9 cellular contexts compared by ENCODE assay signal in genomic region chr12:14373202-14373601, GRCh38. TPM values are rescaled to one million over a fixed set of nuclear protein-coding genes. Genes with fewer than 3 reads are reported as not detected.
A peak's percentile ranks its signal among the peaks of the same experiment; 100 is the strongest.
DNase-seq lines count a peak whose midpoint lies in the region; ATAC-seq and TF ChIP-seq lines count a peak whose summit lies in the region.
"Had no signal": no experiment of that assay in that cellular context is flagged by ENCODE, and none has a peak within 500 bp of the region (broad histone marks: within the 10 kb centered on the region; RNA-seq: fewer than 3 reads in every experiment).

No MANE protein-coding gene starts in this region.

- POLR2A ChIA-PET in CD4-positive, alpha-beta T cell (lab: Charles Lee) = interaction anchor here (0.9 to 5.5 kb wide), 3 partner anchors 13 to 43 kb away, joined by 3 to 43 read pairs (median 10); no protein-coding TSS in a partner anchor

- no peaks in the 10 kb centered on the region for H3K36me3 ChIP-seq in HAP-1 (replicated peaks)
- H3K36me3 ChIP-seq: lower lobe of right lung had no signal

- DNase-seq in CD4-positive, alpha-beta T cell = no peak
- peak; percentile 69 for DNase-seq in M059J (ENCODE audit: low read depth)
- peak; percentile 26 for DNase-seq in dedifferentiated amniotic fluid mesenchymal stem cell (ENCODE audit: extremely low spot score)
- DNase-seq in natural killer cell = no peak
- no peak for DNase-seq in NCI-H2029 (lab: John Stamatoyannopoulos, UW)
- DNase-seq in OCI-M2 (lab: John Stamatoyannopoulos, UW; ENCODE audit: unreplicated experiment) = no peak
- DNase-seq in NCI-H82 treated with DMSO at 0.1 percent for 48 hours (lab: John Stamatoyannopoulos, UW; ENCODE audit: unreplicated experiment) = no peak
- no peak for DNase-seq in HAP-1 (ENCODE audit: low spot score in 2 of 2)
- DNase-seq: lower lobe of right lung had no signal

- H3K27ac ChIP-seq in CD4-positive, alpha-beta T cell (ENCODE audit: low read depth, low read length) = no peak overlapping the region
- H3K27ac ChIP-seq: lower lobe of right lung had no signal

- TF ChIP-seq CTCF in CD4-positive, alpha-beta T cell (IDR thresholded peaks at IDR 0.05) = no peak
- TF ChIP-seq CTCF in natural killer cell (IDR thresholded peaks at IDR 0.05) = no peak

- no peaks in the 10 kb centered on the region for H3K27me3 Mint-ChIP-seq in CD4-positive, alpha-beta T cell
- H3K27me3 Mint-ChIP-seq in natural killer cell (ENCODE audit: low read depth in 2 of 2) = no peaks in the 10 kb centered on the region

- peaks cover 2% of the 10 kb centered on the region for H3K9me3 Mint-ChIP-seq in CD4-positive, alpha-beta T cell
- H3K9me3 Mint-ChIP-seq in natural killer cell = no peaks in the 10 kb centered on the region

- in situ Hi-C loops in HAP-1 (cut with MboI; ENCODE audit: low sequenced_read_pairs) = no loop called here

- CTCF ChIA-PET in CD4-positive, alpha-beta T cell (lab: Charles Lee) = interaction anchor here (0.6 to 3.9 kb wide), 6 partner anchors 11 to 49 kb away, joined by 3 to 16 read pairs (median 3); no protein-coding TSS in a partner anchor

- H3K36me3 Mint-ChIP-seq in CD4-positive, alpha-beta T cell (ENCODE audit: low read depth) = peaks cover 60% of the 10 kb centered on the region
- no peaks in the 10 kb centered on the region for H3K36me3 Mint-ChIP-seq in natural killer cell

- no peak overlapping the region for H3K4me3 ChIP-seq in HAP-1
- H3K4me3 ChIP-seq: lower lobe of right lung had no signal

- peak overlapping the region; percentile 36 for H3K4me3 Mint-ChIP-seq in CD4-positive, alpha-beta T cell
- no peak overlapping the region for H3K4me3 Mint-ChIP-seq in natural killer cell

- no peaks in the 10 kb centered on the region for H3K27me3 ChIP-seq in CD4-positive, alpha-beta T cell (ENCODE audit: control insufficient read depth, insufficient read depth, low read length)
- H3K27me3 ChIP-seq in HAP-1 (ENCODE audit: low read depth) = no peaks in the 10 kb centered on the region

- H3K4me1 ChIP-seq in HAP-1 = peaks cover 10% of the 10 kb centered on the region

- H3K27ac Mint-ChIP-seq in CD4-positive, alpha-beta T cell = peak overlapping the region; percentile 84
- peak overlapping the region; percentile 76 to 83 for H3K27ac Mint-ChIP-seq in natural killer cell

- intact Hi-C loops in CD4-positive, alpha-beta T cell (cut with DNase I, micrococcal nuclease) = no loop called here
- intact Hi-C loops in natural killer cell (cut with micrococcal nuclease) = no loop called here

- ATAC-seq in CD4-positive, alpha-beta T cell (ENCODE audit: poor library complexity) = peak; percentile 30
- peak in 2 of 3 donors; percentile 33 to 34 for ATAC-seq in natural killer cell
- ATAC-seq: lower lobe of right lung had no signal

- no peaks in the 10 kb centered on the region for H3K9me3 ChIP-seq in CD4-positive, alpha-beta T cell (ENCODE audit: control insufficient read depth, low read length)
- H3K9me3 ChIP-seq in HAP-1 = peaks cover 8% of the 10 kb centered on the region
- H3K9me3 ChIP-seq: lower lobe of right lung had no signal

- peaks cover 70% of the 10 kb centered on the region for H3K4me1 Mint-ChIP-seq in CD4-positive, alpha-beta T cell (ENCODE audit: low read depth)
- peaks cover 30 to 55% of the 10 kb centered on the region in 2 donors for H3K4me1 Mint-ChIP-seq in natural killer cell

RNA-seq across cellular contexts. Expression of gene ATF7IP, which starts 7.7 kb away (rescaled TPM):
- total RNA-seq in CD4-positive, alpha-beta T cell = 100 to 1,000 TPM; 134 to 143 TPM
- 34.1 and 35.7 TPM in 2 replicates for total RNA-seq in M059J (2014; rRNA removed; shearing (Covaris generic))
- total RNA-seq in natural killer cell = 100 to 1,000 TPM; 161 to 180 (median 173) TPM

Comparison
In these comparisons a context has a peak if more than half of its experiments do, and no peak if none do; other contexts are left out.
1. DNase-seq: peak in M059J (single experiment) and dedifferentiated amniotic fluid mesenchymal stem cell (single experiment); none in CD4-positive, alpha-beta T cell (0 of 10), natural killer cell (single experiment), NCI-H2029 (single experiment), OCI-M2 (single experiment), NCI-H82 treated with DMSO at 0.1 percent for 48 hours (single experiment) and HAP-1 (0 of 2).